In genomic region chr3:156655819-156656566, GRCh38 we compare ENCODE assay signal across 22 cellular contexts. TPM values are rescaled to one million over a fixed set of nuclear protein-coding genes. Genes with fewer than 3 reads are reported as not detected.
DNase-seq lines count a peak whose midpoint lies in the region; ATAC-seq and TF ChIP-seq lines count a peak whose summit lies in the region.
"Had no signal": no experiment of that assay in that cellular context is flagged by ENCODE, and none has a peak within 500 bp of the region (broad histone marks: within the 10 kb centered on the region; RNA-seq: fewer than 3 reads in every experiment).

No MANE protein-coding gene starts in this region.

- H3K4me3 Mint-ChIP-seq in nephron, result no peak overlapping the region
- no peak overlapping the region for H3K4me3 Mint-ChIP-seq in activated T-helper 2 cell treated with anti-CD3 and anti-CD28 coated beads, Interferon-gamma antibody, Interleukin-2, Interleukin-4, amounts not matched to agents 10 μg/mL and 5 μg/mL and 100 μg/mL, durations not matched to agents 14 hours and 24 hours and 36 hours (ENCODE audit: low read depth)
- H3K4me3 Mint-ChIP-seq: activated naive CD8-positive, alpha-beta T cell treated with anti-CD3 and anti-CD28 coated beads for 36 hours; activated T-cell treated with anti-CD3 and anti-CD28 coated beads, Interleukin-2, amount 50 U/mL, for 4 hours; CD8-positive, alpha-beta T cell had no signal

- ATAC-seq in GM18519 (IDR thresholded peaks at IDR 0.05; ENCODE audit: low FRiP score, unreplicated experiment), result peak; percentile 61
- peak; percentile 57 for ATAC-seq in GM21723 (IDR thresholded peaks at IDR 0.05; ENCODE audit: unreplicated experiment)
- ATAC-seq in HG03064 (IDR thresholded peaks at IDR 0.05; ENCODE audit: low read depth, unreplicated experiment), result peak; percentile 51
- no peak for ATAC-seq in HG03097 (IDR thresholded peaks at IDR 0.05; ENCODE audit: low FRiP score, unreplicated experiment)
- ATAC-seq: activated T-cell treated with anti-CD3 and anti-CD28 coated beads, Interleukin-2, amount 50 U/mL, for 4 hours; CD8-positive, alpha-beta T cell; gastroesophageal sphincter; sciatic nerve had no signal

- peaks cover 4% of the 10 kb centered on the region for H3K27me3 Mint-ChIP-seq in nephron (ENCODE audit: low read depth)
- H3K27me3 Mint-ChIP-seq in activated T-helper 2 cell treated with anti-CD3 and anti-CD28 coated beads, Interferon-gamma antibody, Interleukin-2, Interleukin-4, amounts not matched to agents 10 μg/mL and 5 μg/mL and 100 μg/mL, durations not matched to agents 14 hours and 24 hours and 36 hours (ENCODE audit: low read depth), result peaks cover 19% of the 10 kb centered on the region

- peaks cover 10% of the 10 kb centered on the region for H3K4me1 Mint-ChIP-seq in nephron
- peaks cover 4% of the 10 kb centered on the region for H3K4me1 Mint-ChIP-seq in activated T-helper 2 cell treated with anti-CD3 and anti-CD28 coated beads, Interferon-gamma antibody, Interleukin-2, Interleukin-4, amounts not matched to agents 10 μg/mL and 5 μg/mL and 100 μg/mL, durations not matched to agents 14 hours and 24 hours and 36 hours (ENCODE audit: low read depth)

- H3K36me3 Mint-ChIP-seq in nephron (ENCODE audit: low read depth), result no peaks in the 10 kb centered on the region
- no peaks in the 10 kb centered on the region for H3K36me3 Mint-ChIP-seq in activated T-helper 2 cell treated with anti-CD3 and anti-CD28 coated beads, Interferon-gamma antibody, Interleukin-2, Interleukin-4, amounts not matched to agents 10 μg/mL and 5 μg/mL and 100 μg/mL, durations not matched to agents 14 hours and 24 hours and 36 hours (ENCODE audit: low read depth)
- H3K36me3 Mint-ChIP-seq: activated naive CD8-positive, alpha-beta T cell treated with anti-CD3 and anti-CD28 coated beads for 36 hours; CD8-positive, alpha-beta T cell had no signal

- peak overlapping the region; percentile 5 to 65 (median 30) for H3K27ac Mint-ChIP-seq in nephron
- no peak overlapping the region for H3K27ac Mint-ChIP-seq in activated T-helper 2 cell treated with anti-CD3 and anti-CD28 coated beads, Interferon-gamma antibody, Interleukin-2, Interleukin-4, amounts not matched to agents 10 μg/mL and 5 μg/mL and 100 μg/mL, durations not matched to agents 14 hours and 24 hours and 36 hours
- H3K27ac Mint-ChIP-seq: activated naive CD8-positive, alpha-beta T cell treated with anti-CD3 and anti-CD28 coated beads for 36 hours; CD8-positive, alpha-beta T cell had no signal

- no peak for TF ChIP-seq CTCF in nephron (IDR thresholded peaks at IDR 0.05; ENCODE audit: unreplicated experiment in 3 of 3)

- intact Hi-C loops in activated T-helper 2 cell treated with anti-CD3 and anti-CD28 coated beads, Interferon-gamma antibody, Interleukin-2, Interleukin-4, amounts not matched to agents 10 μg/mL and 5 μg/mL and 100 μg/mL, durations not matched to agents 14 hours and 24 hours and 36 hours (cut with micrococcal nuclease), result no loop called here

- no peak for DNase-seq in NK-92 (lab: John Stamatoyannopoulos, UW; ENCODE audit: unreplicated experiment)
- no peak for DNase-seq in activated T-helper 2 cell treated with anti-CD3 and anti-CD28 coated beads, Interferon-gamma antibody, Interleukin-2, Interleukin-4, amounts not matched to agents 10 μg/mL and 5 μg/mL and 100 μg/mL, durations not matched to agents 14 hours and 24 hours and 36 hours (ENCODE audit: low spot score)
- DNase-seq in activated naive CD4-positive, alpha-beta T cell treated with Interleukin-2 at 50 U/mL for 16 hours, result no peak
- DNase-seq: activated CD4-positive, alpha-beta T cell treated with anti-CD3 and anti-CD28 coated beads, Interleukin-2, amount 50 U/mL, for 4 hours; activated naive CD8-positive, alpha-beta T cell treated with anti-CD3 and anti-CD28 coated beads for 36 hours; activated T-cell treated with anti-CD3 and anti-CD28 coated beads, Interleukin-2, amount 50 U/mL, for 4 hours; CD8-positive, alpha-beta T cell; DMS79 treated with DMSO at 0.1 percent for 48 hours; erythroblast; left ventricle myocardium inferior; NCI-H146; NCI-H345; occipital lobe; stimulated activated CD4-positive, alpha-beta T cell treated with anti-CD3 and anti-CD28 coated beads, Interleukin-2, amount 100 ng/mL, for 48 hours; uterus had no signal

- no peaks in the 10 kb centered on the region for H3K9me3 Mint-ChIP-seq in nephron
- H3K9me3 Mint-ChIP-seq in activated T-helper 2 cell treated with anti-CD3 and anti-CD28 coated beads, Interferon-gamma antibody, Interleukin-2, Interleukin-4, amounts not matched to agents 10 μg/mL and 5 μg/mL and 100 μg/mL, durations not matched to agents 14 hours and 24 hours and 36 hours, result no peaks in the 10 kb centered on the region
- H3K9me3 Mint-ChIP-seq: activated naive CD8-positive, alpha-beta T cell treated with anti-CD3 and anti-CD28 coated beads for 36 hours; activated T-cell treated with anti-CD3 and anti-CD28 coated beads, Interleukin-2, amount 50 U/mL, for 4 hours; CD8-positive, alpha-beta T cell had no signal

RNA-seq across cellular contexts. Expression of gene TIPARP, which starts 18.4 kb away (rescaled TPM):
- total RNA-seq in activated T-helper 2 cell treated with anti-CD3 and anti-CD28 coated beads, Interferon-gamma antibody, Interleukin-2, Interleukin-4, amounts not matched to agents 10 μg/mL and 5 μg/mL and 100 μg/mL, durations not matched to agents 14 hours and 24 hours and 36 hours, result 22.1 and 22.8 TPM in 2 replicates
